9 cellular contexts compared by ENCODE assay signal in the genomic region with DNA sequence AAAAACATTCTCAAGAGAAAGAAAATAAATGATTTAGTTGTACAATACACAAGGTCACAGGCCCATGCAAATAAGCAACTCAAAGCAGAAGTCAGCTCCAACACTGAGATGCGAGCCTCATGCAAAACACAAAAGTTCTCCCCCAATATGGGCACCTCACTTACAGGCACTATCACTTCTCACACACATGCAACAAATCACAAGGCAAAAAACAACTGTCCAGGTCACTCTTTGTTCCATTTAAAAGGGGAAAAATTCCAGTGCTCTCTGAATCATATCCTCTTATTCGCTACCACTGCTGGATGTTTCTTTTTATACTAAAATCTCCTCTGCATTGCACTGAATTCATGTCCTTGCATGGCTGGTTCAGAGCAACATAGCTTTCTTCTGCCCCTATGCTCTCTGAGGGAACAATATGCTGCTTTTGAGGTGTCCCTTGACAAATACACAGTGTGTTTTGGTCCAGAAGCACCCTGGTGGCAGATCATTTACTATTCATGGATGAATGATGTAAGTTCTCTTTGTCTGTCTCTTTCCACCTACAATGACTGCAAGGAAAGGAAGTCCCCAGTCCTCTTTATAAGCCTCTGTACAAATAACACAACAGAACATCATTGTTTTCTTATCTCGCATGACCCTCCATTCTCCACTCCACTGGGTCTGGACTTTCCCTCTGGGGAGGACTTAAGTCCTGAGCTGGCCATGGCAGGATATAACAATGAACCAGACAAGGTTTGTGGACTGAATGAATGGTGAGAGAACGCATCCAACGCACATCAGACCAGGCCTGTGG.
DNase-seq lines count a peak whose midpoint lies in the region; ATAC-seq, FAIRE-seq and TF ChIP-seq lines count a peak whose summit lies in the region.
"Had no signal": no experiment of that assay in that cellular context is flagged by ENCODE, and none has a peak within 500 bp of the region (broad histone marks: within the 10 kb centered on the region; RNA-seq: fewer than 3 reads in every experiment).

No MANE protein-coding gene starts in this region.

- no peak overlapping the region for H4K91ac ChIP-seq in IMR-90 (ENCODE audit: insufficient read depth, low read depth, low read length)

- peaks cover 5% of the 10 kb centered on the region for H3K9me1 ChIP-seq in IMR-90 (ENCODE audit: insufficient read depth, low read length)

- peak overlapping the region; percentile 31; the same call in 1 of the 2 replicates for H3K23ac ChIP-seq in IMR-90 (ENCODE audit: low read depth, low read length)

- H3K27me3 ChIP-seq in IMR-90 (ENCODE audit: control insufficient read depth, insufficient read depth, low read length), result no peaks in the 10 kb centered on the region
- no peaks in the 10 kb centered on the region for H3K27me3 ChIP-seq in left ventricle myocardium inferior (ENCODE audit: low read depth)

- intact Hi-C loops in IMR-90 (cut with micrococcal nuclease) (no loop called here), left ventricle myocardium inferior (cut with micrococcal nuclease) (no loop called here)

- peaks cover 0 to 4% of the 10 kb centered on the region in 2 experiments; a peak in 2 of 4 replicates for H3K79me1 ChIP-seq in IMR-90 (ENCODE audit: low read depth in 1 of 2, low read length in 2 of 2)

- H3K4ac ChIP-seq in IMR-90 (ENCODE audit: low read depth, low read length), result peak overlapping the region; percentile 17; the same call in 1 of the 2 replicates

- no peak overlapping the region for H3K9ac ChIP-seq in IMR-90 (ENCODE audit: low read depth, low read length)

- 100% methylated on average over 2 of the region's 5 CpGs; no CpG with 5 or more reads in 1 of the 2 experiments for WGBS in IMR-90 (ENCODE audit: extremely low coverage in 2 of 2, insufficient read length in 1 of 2), 2 experiments

- peak overlapping the region; percentile 73 for H2AK9ac ChIP-seq in IMR-90 (replicated peaks; ENCODE audit: low read depth, low read length, poor library complexity)

- ATAC-seq in GM21717 (IDR thresholded peaks at IDR 0.05; ENCODE audit: unreplicated experiment), result peak; percentile 59
- peak; percentile 46 for ATAC-seq in IMR-90 (ENCODE audit: low read depth)
- ATAC-seq in HG02970 (IDR thresholded peaks at IDR 0.05; ENCODE audit: low FRiP score, unreplicated experiment), result no peak

- peak; percentile 56 for FAIRE-seq in GM12892 (lab: Jason Lieb, UNC)

- POLR2A ChIA-PET in IMR-90 (lab: Charles Lee; ENCODE audit: unreplicated experiment), result no interaction called here

- BruUV-seq in IMR-90 (replicated peaks; lab: Mats Ljungman, UMichigan), result no TSS peak

- no peak overlapping the region for H3K4me2 ChIP-seq in IMR-90 (ENCODE audit: low read depth, low read length)

- peak overlapping the region; percentile 22; the same call in 1 of the 2 replicates for H4K5ac ChIP-seq in IMR-90 (ENCODE audit: low read depth, low read length)

- no peak overlapping the region for H3K4me3 ChIP-seq in IMR-90 (ENCODE audit: insufficient read depth, low read depth, low read length)
- H3K4me3 ChIP-seq in left ventricle myocardium inferior, result no peak overlapping the region

- H2AK5ac ChIP-seq in IMR-90 (ENCODE audit: low read depth, low read length), result no peak overlapping the region

- TF ChIP-seq RAD21 in IMR-90 (IDR thresholded peaks at IDR 0.05; ENCODE audit: low read length), result no peak

- no peak overlapping the region for H3K56ac ChIP-seq in IMR-90 (ENCODE audit: extremely low read depth, insufficient read depth, low read length)

- H4K8ac ChIP-seq in IMR-90 (ENCODE audit: low read depth in 2 of 2, low read length in 2 of 2), result 0 out of 4 replicates have a peak overlapping the region, but pooled peaks of 1 of the 2 experiments have one; percentile 18

- TF ChIP-seq CTCF in IMR-90 (conservative IDR thresholded peaks at IDR 0.05; ENCODE audit: low read depth, low read length), result no peak
- TF ChIP-seq CTCF in left ventricle myocardium inferior (IDR thresholded peaks at IDR 0.05; ENCODE audit: borderline replicate concordance), result no peak

- in situ Hi-C loops in IMR-90 (cut with MboI; ENCODE audit: low sequenced_read_pairs), result no loop called here

- H3K36me3 ChIP-seq in IMR-90 (ENCODE audit: control insufficient read depth, insufficient read depth, low read length), result peaks cover 6% of the 10 kb centered on the region
- peaks cover 7% of the 10 kb centered on the region for H3K36me3 ChIP-seq in left ventricle myocardium inferior

- CTCF ChIA-PET in IMR-90 (lab: Yijun Ruan, JAX), result interaction anchor here (0.6 to 1.4 kb wide), 5 partner anchors 9 to 139 kb away, joined by 3 to 4 read pairs (median 3); no protein-coding TSS in a partner anchor

- H2BK5ac ChIP-seq in IMR-90 (ENCODE audit: low read depth, low read length, poor library complexity, severe bottlenecking), result peak overlapping the region; percentile 2

- peak overlapping the region; percentile 54 for H3K14ac ChIP-seq in IMR-90 (replicated peaks; ENCODE audit: low read depth, low read length)

- no peaks in the 10 kb centered on the region for H3K9me3 ChIP-seq in IMR-90 (ENCODE audit: control insufficient read depth, insufficient read depth, low read length)
- H3K9me3 ChIP-seq in left ventricle myocardium inferior (replicated peaks), result no peaks in the 10 kb centered on the region

- no peak for DNase-seq in GM12892 (ENCODE audit: insufficient read length)
- DNase-seq in IMR-90, result no peak
- peak; percentile 52 for DNase-seq in iris pigment epithelial cell (ENCODE audit: low read depth)
- no peak for DNase-seq in left ventricle myocardium inferior
- no peak for DNase-seq in activated CD4-positive, CD25-positive, alpha-beta regulatory T cell treated with anti-CD3 and anti-CD28 coated beads, Interleukin-2, amount 50 U/mL, for 72 hours
- no peak for DNase-seq in NCI-H526 treated with DMSO at 0.1 percent for 48 hours (lab: John Stamatoyannopoulos, UW)
- DNase-seq: activated T-cell treated with anti-CD3 and anti-CD28 coated beads, Interleukin-2, amount 50 U/mL, for 72 hours had no signal

- H3K18ac ChIP-seq in IMR-90 (ENCODE audit: low read depth, low read length), result peak overlapping the region; percentile 52

- no peak overlapping the region for H2BK15ac ChIP-seq in IMR-90 (ENCODE audit: low read depth, low read length)

- peak overlapping the region; percentile 22; the same call in 1 of the 2 replicates for H2BK120ac ChIP-seq in IMR-90 (ENCODE audit: low read depth, low read length)

- TF ChIP-seq POLR2A in GM12892 (IDR thresholded peaks at IDR 0.05; ENCODE audit: low read depth, low read length), result no peak
- TF ChIP-seq POLR2A in IMR-90 (IDR thresholded peaks at IDR 0.05; ENCODE audit: low read depth, low read length), result no peak

- dilution Hi-C loops in IMR-90 (cut with HindIII; ENCODE audit: low sequenced_read_pairs, unreplicated experiment), result no loop called here

- no peaks in the 10 kb centered on the region for H4K20me1 ChIP-seq in IMR-90 (ENCODE audit: insufficient read depth, low read length)

- 0 out of 2 replicates have a peak overlapping the region, but pooled peaks have one; percentile 29 for H2BK20ac ChIP-seq in IMR-90 (ENCODE audit: low read depth, low read length)

- H3K27ac ChIP-seq in IMR-90 (ENCODE audit: insufficient read depth, low read length), result peak overlapping the region; percentile 17; the same call in 1 of the 2 replicates
- no peak overlapping the region for H3K27ac ChIP-seq in left ventricle myocardium inferior (replicated peaks)

- no peak overlapping the region for H2AFZ ChIP-seq in IMR-90 (replicated peaks; ENCODE audit: low read length, poor library complexity)

- peaks cover 4% of the 10 kb centered on the region for H3K4me1 ChIP-seq in IMR-90 (ENCODE audit: control insufficient read depth, insufficient read depth, low read length)
- H3K4me1 ChIP-seq in left ventricle myocardium inferior, result no peaks in the 10 kb centered on the region

TF ChIP-seq in IMR-90, 13 proteins besides CTCF, POLR2A, EP300 and RAD21:
- no peak for TF ChIP-seq MAFK (IDR thresholded peaks at IDR 0.05; ENCODE audit: low read depth, low read length)
- no peak for TF ChIP-seq BHLHE40 (IDR thresholded peaks at IDR 0.05; ENCODE audit: low read depth, low read length)
- no peak for TF ChIP-seq FOS (IDR thresholded peaks at IDR 0.05; ENCODE audit: low read depth, low read length)
- no peak for TF ChIP-seq MXI1 (IDR thresholded peaks at IDR 0.05; ENCODE audit: borderline replicate concordance, low read depth, low read length)
- TF ChIP-seq CEBPB (IDR thresholded peaks at IDR 0.05; ENCODE audit: low read depth, low read length), result no peak
- no peak for TF ChIP-seq RCOR1 (IDR thresholded peaks at IDR 0.05; ENCODE audit: insufficient replicate concordance, low read length)
- no peak for TF ChIP-seq RFX5 (IDR thresholded peaks at IDR 0.05; ENCODE audit: low read depth, low read length)
- no peak for TF ChIP-seq NFE2L2 (IDR thresholded peaks at IDR 0.05; ENCODE audit: low read depth, low read length)
- no peak for TF ChIP-seq CHD1 (IDR thresholded peaks at IDR 0.05; ENCODE audit: low read depth, low read length)
- TF ChIP-seq MAZ (IDR thresholded peaks at IDR 0.05; ENCODE audit: borderline replicate concordance, low read depth, low read length), result no peak
